In genomic region chr9:136820947-136821332, GRCh38 we compare ENCODE assay signal across 11 cellular contexts. TPM values are rescaled to one million over a fixed set of nuclear protein-coding genes. Genes with fewer than 3 reads are reported as not detected.
DNase-seq lines count a peak whose midpoint lies in the region; ATAC-seq and TF ChIP-seq lines count a peak whose summit lies in the region.
"Had no signal": no experiment of that assay in that cellular context is flagged by ENCODE, and none has a peak within 500 bp of the region (broad histone marks: within the 10 kb centered on the region; RNA-seq: fewer than 3 reads in every experiment).

No MANE protein-coding gene starts in this region.

- no peak for ATAC-seq in psoas muscle
- ATAC-seq in activated CD4-positive, CD25-positive, alpha-beta regulatory T cell treated with anti-CD3 and anti-CD28 coated beads, Interleukin-2, amount 50 U/mL, for 24 hours, result no peak
- no peak for ATAC-seq in HG02885 (IDR thresholded peaks at IDR 0.05; ENCODE audit: poor library complexity, unreplicated experiment)
- ATAC-seq in SK-N-SH treated with all-trans-retinoic acid at 6 μM for 48 hours, result no peak

- H3K36me3 ChIP-seq in ES-I3 (ENCODE audit: insufficient read depth, low read length) (no peaks in the 10 kb centered on the region), colonic mucosa (no peaks in the 10 kb centered on the region), psoas muscle (ENCODE audit: insufficient read depth in 1 of 2, low read depth in 1 of 2) (peaks cover 0 to 41% of the 10 kb centered on the region in 2 donors)

- H3K9ac ChIP-seq in ES-I3 (ENCODE audit: low read depth, low read length) (peak overlapping the region; percentile 62), colonic mucosa (ENCODE audit: low read depth in 2 of 2, low read length in 2 of 2) (no peak overlapping the region)

- DNase-seq in colonic mucosa (no peak), iPS-NIHi11 (ENCODE audit: low spot score) (peak; percentile 54), psoas muscle (no peak), 8988T (no peak)
- DNase-seq: AML-193, left cardiac atrium, NCI-H82 had no signal

- no peaks in the 10 kb centered on the region for H3K27me3 ChIP-seq in colonic mucosa
- H3K27me3 ChIP-seq in psoas muscle (ENCODE audit: insufficient read depth in 3 of 3, low read length in 2 of 3), result no peaks in the 10 kb centered on the region

- no peaks in the 10 kb centered on the region; the same call in 1 of the 2 replicates for H3K4me1 ChIP-seq in ES-I3 (ENCODE audit: insufficient read depth, low read length)
- no peaks in the 10 kb centered on the region for H3K4me1 ChIP-seq in colonic mucosa
- no peaks in the 10 kb centered on the region for H3K4me1 ChIP-seq in psoas muscle

- TF ChIP-seq CTCF in colonic mucosa (IDR thresholded peaks at IDR 0.05) (no peak), psoas muscle (IDR thresholded peaks at IDR 0.05) (no peak)

- intact Hi-C loops in colonic mucosa (cut with DNase I), result no loop called here
- intact Hi-C loops in psoas muscle (cut with DNase I), result no loop called here

- 57 to 79% (median 67%) methylated on average over 24 of the region's 24 CpGs for WGBS in psoas muscle, 3 donors

- peak overlapping the region; percentile 13 for H3K4me3 ChIP-seq in colonic mucosa
- peak overlapping the region; percentile 46 for H3K4me3 ChIP-seq in psoas muscle

- no peaks in the 10 kb centered on the region for H3K9me3 ChIP-seq in ES-I3 (ENCODE audit: control insufficient read depth, insufficient read depth, low read length)
- no peaks in the 10 kb centered on the region for H3K9me3 ChIP-seq in colonic mucosa
- H3K9me3 ChIP-seq in psoas muscle, result no peaks in the 10 kb centered on the region

- no peak overlapping the region for H3K27ac ChIP-seq in colonic mucosa
- no peak overlapping the region for H3K27ac ChIP-seq in psoas muscle

TF ChIP-seq in SK-N-SH treated with all-trans-retinoic acid at 6 μM for 48 hours, 23 proteins besides CTCF, POLR2A, EP300 and RAD21:
- no peak for TF ChIP-seq GLIS3 (CRISPR knock-in tag; IDR thresholded peaks at IDR 0.05)
- no peak for TF ChIP-seq TCF4 (CRISPR knock-in tag; IDR thresholded peaks at IDR 0.05; ENCODE audit: borderline replicate concordance)
- no peak for TF ChIP-seq PPARA (CRISPR knock-in tag; IDR thresholded peaks at IDR 0.05; ENCODE audit: borderline replicate concordance)
- no peak for TF ChIP-seq CSDC2 (CRISPR knock-in tag; IDR thresholded peaks at IDR 0.05)
- TF ChIP-seq SNAI2 (CRISPR knock-in tag; IDR thresholded peaks at IDR 0.05), result no peak
- TF ChIP-seq TSHZ2 (CRISPR knock-in tag; IDR thresholded peaks at IDR 0.05), result no peak
- no peak for TF ChIP-seq ZNF8 (CRISPR knock-in tag; IDR thresholded peaks at IDR 0.05)
- TF ChIP-seq ZFP30 (CRISPR knock-in tag; IDR thresholded peaks at IDR 0.05), result no peak
TF ChIP-seq in SK-N-SH treated with all-trans-retinoic acid at 6 μM for 48 hours: peak in this region for 0.

RNA-seq across cellular contexts. Expression of gene RABL6, which starts 13.2 kb away (rescaled TPM):
- total RNA-seq in colonic mucosa (100 to 1,000 TPM; 126 to 163 TPM), psoas muscle (10 to 100 TPM; 74.4 to 90.5 (median 88.3) TPM)
- polyA plus RNA-seq in psoas muscle, result 10 to 100 TPM; 73.0 to 82.5 (median 75.4) TPM

RNA-seq across cellular contexts. Expression of gene AJM1, which starts 21.3 kb away (rescaled TPM):
- total RNA-seq in colonic mucosa (10 to 100 TPM; 11.5 to 17.1 TPM), psoas muscle (1 to 10 TPM; 1.3 to 4.9 (median 3.5) TPM)
- 1 to 10 TPM; 1.6 to 2.0 (median 1.7) TPM for polyA plus RNA-seq in psoas muscle

RNA-seq across cellular contexts. Expression of gene CCDC183, which starts 24.8 kb away (rescaled TPM):
- 10 to 100 TPM in 1 of 2 donors, 1 to 10 TPM in 1; 2.4 to 20.0 TPM for total RNA-seq in colonic mucosa
- total RNA-seq in psoas muscle, result not detected
- under 1 TPM in 2 of 3 donors, not detected in 1; 0.03 to 0.08 TPM for polyA plus RNA-seq in psoas muscle

RNA-seq across cellular contexts. Expression of gene PHPT1, which starts 28.3 kb away (rescaled TPM):
- total RNA-seq in colonic mucosa (100 to 1,000 TPM; 137 to 176 TPM), psoas muscle (100 to 1,000 TPM; 154 to 272 (median 220) TPM)
- 100 to 1,000 TPM; 228 to 295 (median 288) TPM for polyA plus RNA-seq in psoas muscle

RNA-seq across cellular contexts. Expression of gene TMEM141, which starts 29.8 kb away (rescaled TPM):
- total RNA-seq in colonic mucosa, result 100 to 1,000 TPM; 236 to 366 TPM
- total RNA-seq in psoas muscle, result 10 to 100 TPM; 32.0 to 49.1 (median 45.9) TPM
- 10 to 100 TPM; 49.3 to 89.1 (median 65.1) TPM for polyA plus RNA-seq in psoas muscle
